Comparison of ENCODE assay signal across 1 cellular context in the genomic region with DNA sequence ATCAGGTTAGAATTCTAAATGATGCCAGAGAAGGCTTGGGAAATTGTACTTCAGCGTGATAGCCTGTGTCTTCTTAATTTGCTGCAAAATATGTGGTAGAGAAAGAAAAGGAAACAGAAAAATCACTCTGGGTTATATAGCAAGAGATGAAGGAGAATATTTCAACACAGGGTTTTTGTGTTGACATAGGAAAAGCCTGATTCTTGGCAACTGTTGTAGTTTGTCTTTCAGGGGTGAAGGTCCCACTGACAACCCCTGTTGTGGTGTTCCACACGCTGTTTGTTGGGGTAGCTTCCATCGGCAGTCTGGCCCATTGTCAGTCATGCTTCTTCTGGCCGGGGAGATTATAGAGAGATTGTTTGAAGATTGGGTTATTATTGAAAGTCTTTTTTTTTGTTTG.
TF ChIP-seq lines count a peak whose summit lies in the region.

No MANE protein-coding gene starts in this region.

TF ChIP-seq in HCT116, 20 proteins besides CTCF, POLR2A, EP300 and RAD21 (continued from another document):
- TF ChIP-seq REST (IDR thresholded peaks at IDR 0.05; ENCODE audit: low read depth) (no peak), FOSL1 (IDR thresholded peaks at IDR 0.05; ENCODE audit: low read depth) (no peak)
TF ChIP-seq in HCT116: peak in this region for 0.
